In genomic region chr12:30795660-30796507, GRCh38 we compare ENCODE assay signal across 8 cellular contexts. TPM values are rescaled to one million over a fixed set of nuclear protein-coding genes. Genes with fewer than 3 reads are reported as not detected.
DNase-seq lines count a peak whose midpoint lies in the region; ATAC-seq and TF ChIP-seq lines count a peak whose summit lies in the region.

No MANE protein-coding gene starts in this region.

- TF ChIP-seq EP300 in neural cell (conservative IDR thresholded peaks at IDR 0.05; ENCODE audit: poor library complexity, severe bottlenecking) (no peak), tibial nerve (IDR thresholded peaks at IDR 0.05) (peak in 1 of 2 donors; percentile 23)

- H3K79me2 ChIP-seq in neural cell (replicated peaks; ENCODE audit: insufficient read depth, low read length) = no peaks in the 10 kb centered on the region

- H3K36me3 ChIP-seq in neural cell (ENCODE audit: insufficient read depth, low read length) (no peaks in the 10 kb centered on the region), tibial nerve (peaks cover 0 to 6% (median 0%) of the 10 kb centered on the region in 3 donors)

- WGBS in tibial nerve, 2 donors = 0% methylated on average over 35 to 59 of the region's 70 CpGs

- no peaks in the 10 kb centered on the region for H3K9me3 ChIP-seq in neural cell (ENCODE audit: low read length)
- H3K9me3 ChIP-seq in tibial nerve = no peaks in the 10 kb centered on the region

- no peaks in the 10 kb centered on the region for H3F3A ChIP-seq in neural cell (ENCODE audit: insufficient read depth, low read length, poor library complexity, severe bottlenecking)

- no peak overlapping the region for H2AFZ ChIP-seq in neural cell (ENCODE audit: low read depth, low read length)

- peak overlapping the region; percentile 59 for H3K4me2 ChIP-seq in neural cell (ENCODE audit: low read length)

- H3K4me1 ChIP-seq in tibial nerve = peaks cover 0 to 29% (median 3%) of the 10 kb centered on the region in 4 donors

- H3K27ac ChIP-seq in neural cell (ENCODE audit: low read length) (no peak overlapping the region), tibial nerve (peak overlapping the region in 3 of 4 donors; percentile 14 to 84 (median 71))

- DNase-seq in NCI-H748 (lab: John Stamatoyannopoulos, UW; ENCODE audit: unreplicated experiment) = peak; percentile 67
- no peak for DNase-seq in NCI-H748 treated with DMSO at 0.1 percent for 48 hours (lab: John Stamatoyannopoulos, UW)
- DNase-seq in NCI-H226 = peak; percentile 53
- DNase-seq in activated T-cell treated with anti-CD3 and anti-CD28 coated beads, Interleukin-2, amount 50 U/mL, for 48 hours = peak; percentile 82 to 84
- DNase-seq in fibroblast of pulmonary artery (ENCODE audit: low read depth) = peak; percentile 87
- DNase-seq in tibial nerve (ENCODE audit: low spot score in 2 of 2) = no peak

- peak overlapping the region; percentile 26 for H3K9ac ChIP-seq in neural cell (ENCODE audit: low read length)

- TF ChIP-seq RAD21 in neural cell (conservative IDR thresholded peaks at IDR 0.05) = no peak

- no peaks in the 10 kb centered on the region for H4K20me1 ChIP-seq in neural cell (ENCODE audit: insufficient read depth)

- no peaks in the 10 kb centered on the region for H3K9me2 ChIP-seq in neural cell (ENCODE audit: insufficient read depth, low read length)

- H3K27me3 ChIP-seq in neural cell (ENCODE audit: insufficient read depth, low read depth, low read length) = peaks cover 32% of the 10 kb centered on the region
- no peaks in the 10 kb centered on the region for H3K27me3 ChIP-seq in tibial nerve

- H3K4me3 ChIP-seq in fibroblast of pulmonary artery (replicated peaks; ENCODE audit: low read depth, low read length) (peak overlapping the region; percentile 74), neural cell (ENCODE audit: low read length) (peak overlapping the region; percentile 67), tibial nerve (peak overlapping the region; percentile 54 to 68 (median 62))

- TF ChIP-seq POLR2A in tibial nerve (IDR thresholded peaks at IDR 0.05) = no peak

- TF ChIP-seq CTCF in fibroblast of pulmonary artery (IDR thresholded peaks at IDR 0.05; ENCODE audit: low read length, missing control alignments) = no peak
- peak; percentile 45 for TF ChIP-seq CTCF in neural cell (IDR thresholded peaks at IDR 0.05; ENCODE audit: poor library complexity, severe bottlenecking)
- TF ChIP-seq CTCF in tibial nerve (IDR thresholded peaks at IDR 0.05) = peak in 2 of 5 experiments; percentile 35 to 50

- peak; percentile 91 for ATAC-seq in HG02759 (IDR thresholded peaks at IDR 0.05; ENCODE audit: unreplicated experiment)

TF ChIP-seq in neural cell, 6 proteins besides CTCF, POLR2A, EP300 and RAD21:
- TF ChIP-seq EZH2 (IDR thresholded peaks at IDR 0.05; ENCODE audit: borderline replicate concordance, insufficient read depth, low read length, poor library complexity, severe bottlenecking) (peak; percentile 68), SMC3 (conservative IDR thresholded peaks at IDR 0.05; ENCODE audit: poor library complexity) (peak; percentile 19), MXI1 (conservative IDR thresholded peaks at IDR 0.05; ENCODE audit: poor library complexity, severe bottlenecking) (no peak), REST (IDR thresholded peaks at IDR 0.05; ENCODE audit: borderline replicate concordance) (no peak), POLR2AphosphoS5 (IDR thresholded peaks at IDR 0.05) (no peak), TAF1 (IDR thresholded peaks at IDR 0.05; ENCODE audit: low read depth) (no peak)

RNA-seq across cellular contexts. Expression of gene CAPRIN2, which starts 41.1 kb away (rescaled TPM):
- polyA plus RNA-seq in neural cell = 105 and 132 TPM in 2 replicates
- 60.9 and 80.0 TPM in 2 replicates for polyA minus RNA-seq in neural cell
- total RNA-seq in tibial nerve = 10 to 100 TPM; 20.8 to 71.7 (median 46.2) TPM

Comparison
In these comparisons a context has a peak if more than half of its experiments do, and no peak if none do; other contexts are left out.
1. DNase-seq: peak in NCI-H748 (single experiment), NCI-H226 (single experiment), activated T-cell treated with anti-CD3 and anti-CD28 coated beads, Interleukin-2, amount 50 U/mL, for 48 hours (2 of 2) and fibroblast of pulmonary artery (single experiment); none in NCI-H748 treated with DMSO at 0.1 percent for 48 hours (single experiment) and tibial nerve (0 of 2).
2. Peak in every context shown above with its lines, with median percentiles within 50 percentile points of each other: H3K4me3 ChIP-seq.